Comparison of ENCODE assay signal across 1 cellular context in the genomic region with DNA sequence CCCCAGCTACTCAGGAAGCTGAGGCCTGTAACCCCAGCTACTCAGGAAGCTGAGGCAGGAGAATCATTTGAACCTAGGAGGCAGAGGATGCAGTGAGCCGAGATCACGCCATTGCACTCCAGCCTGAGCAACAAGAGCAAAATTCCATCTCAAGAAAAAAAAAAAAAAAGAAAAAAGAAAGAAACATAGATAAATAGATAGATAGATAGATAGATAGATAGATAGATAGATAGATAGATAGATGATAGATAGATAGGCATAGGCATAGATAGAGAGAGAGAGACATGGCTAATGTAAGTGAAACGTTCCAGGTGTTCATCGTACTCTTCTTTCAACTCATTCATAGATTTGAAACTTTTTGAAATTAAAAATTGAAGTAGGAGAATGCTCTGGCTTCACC. TPM values are rescaled to one million over a fixed set of nuclear protein-coding genes. Genes with fewer than 3 reads are reported as not detected.
"Had no signal": no experiment of that assay in that cellular context is flagged by ENCODE, and none has a peak within 500 bp of the region (broad histone marks: within the 10 kb centered on the region; RNA-seq: fewer than 3 reads in every experiment).

No MANE protein-coding gene starts in this region.

RNA-seq across cellular contexts. Expression of a gene that starts 35.3 kb away (rescaled TPM):
- total RNA-seq: GM12878 had no signal
- polyA plus RNA-seq: GM12878 had no signal

RNA-seq across cellular contexts. Expression of a gene that starts 46.0 kb away (rescaled TPM):
- total RNA-seq: GM12878 had no signal
